ENCODE assay signal across 1 cellular context in the genomic region with DNA sequence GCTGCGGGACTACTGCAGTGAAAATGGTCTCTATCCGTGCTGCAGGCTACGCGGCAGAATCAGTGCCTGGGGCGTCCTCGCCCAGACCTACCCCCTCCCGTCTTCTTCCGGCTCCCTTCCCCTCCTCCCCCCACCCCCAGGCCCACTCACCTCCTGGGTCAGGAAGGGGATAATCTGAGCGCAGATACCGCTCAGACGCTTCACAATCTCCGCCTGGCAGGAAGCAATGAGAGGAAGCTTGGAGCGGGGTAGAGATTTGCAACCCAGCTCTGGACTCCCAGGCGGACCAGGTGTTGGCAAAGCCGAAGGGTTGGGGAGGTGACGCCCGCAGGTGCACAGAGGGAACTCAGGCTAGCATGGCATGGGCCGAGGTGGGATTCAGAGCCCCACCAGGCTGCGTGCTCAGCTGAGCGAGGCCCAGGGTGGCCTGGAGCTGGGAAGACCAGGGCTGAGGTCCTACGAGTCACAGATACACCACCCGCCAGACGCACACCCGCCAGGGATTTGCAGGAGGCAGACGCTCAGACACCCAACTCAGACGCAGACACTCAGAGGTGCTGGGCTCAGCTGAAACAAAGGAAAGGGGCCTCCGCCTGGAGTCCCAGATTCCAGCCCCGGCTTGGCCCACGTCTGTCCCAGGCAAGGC.
TF ChIP-seq lines count a peak whose summit lies in the region.

No MANE protein-coding gene starts in this region.

TF ChIP-seq in H1, 55 proteins besides CTCF, POLR2A, EP300 and RAD21:
- TF ChIP-seq BRCA1 (IDR thresholded peaks at IDR 0.05; ENCODE audit: low read depth, low read length) (no peak), TAF7 (optimal IDR thresholded peaks at IDR 0.05; ENCODE audit: borderline replicate concordance, low read depth, low read length) (no peak), CBX5 (IDR thresholded peaks at IDR 0.05; ENCODE audit: low read depth, low read length) (no peak), POU5F1 (IDR thresholded peaks at IDR 0.05; ENCODE audit: low read depth, low read length) (no peak), EGR1 (IDR thresholded peaks at IDR 0.05; ENCODE audit: borderline replicate concordance, low read depth, low read length) (no peak), GABPA (IDR thresholded peaks at IDR 0.05; ENCODE audit: borderline replicate concordance, insufficient read depth, low read length) (no peak), TCF12 (IDR thresholded peaks at IDR 0.05; ENCODE audit: low read depth, low read length) (no peak), NANOG (IDR thresholded peaks at IDR 0.05; ENCODE audit: insufficient read depth, low read depth, low read length, poor library complexity, severe bottlenecking) (no peak), SRF (IDR thresholded peaks at IDR 0.05; ENCODE audit: low read depth, low read length) (no peak)
- TF ChIP-seq, protein P1, sequence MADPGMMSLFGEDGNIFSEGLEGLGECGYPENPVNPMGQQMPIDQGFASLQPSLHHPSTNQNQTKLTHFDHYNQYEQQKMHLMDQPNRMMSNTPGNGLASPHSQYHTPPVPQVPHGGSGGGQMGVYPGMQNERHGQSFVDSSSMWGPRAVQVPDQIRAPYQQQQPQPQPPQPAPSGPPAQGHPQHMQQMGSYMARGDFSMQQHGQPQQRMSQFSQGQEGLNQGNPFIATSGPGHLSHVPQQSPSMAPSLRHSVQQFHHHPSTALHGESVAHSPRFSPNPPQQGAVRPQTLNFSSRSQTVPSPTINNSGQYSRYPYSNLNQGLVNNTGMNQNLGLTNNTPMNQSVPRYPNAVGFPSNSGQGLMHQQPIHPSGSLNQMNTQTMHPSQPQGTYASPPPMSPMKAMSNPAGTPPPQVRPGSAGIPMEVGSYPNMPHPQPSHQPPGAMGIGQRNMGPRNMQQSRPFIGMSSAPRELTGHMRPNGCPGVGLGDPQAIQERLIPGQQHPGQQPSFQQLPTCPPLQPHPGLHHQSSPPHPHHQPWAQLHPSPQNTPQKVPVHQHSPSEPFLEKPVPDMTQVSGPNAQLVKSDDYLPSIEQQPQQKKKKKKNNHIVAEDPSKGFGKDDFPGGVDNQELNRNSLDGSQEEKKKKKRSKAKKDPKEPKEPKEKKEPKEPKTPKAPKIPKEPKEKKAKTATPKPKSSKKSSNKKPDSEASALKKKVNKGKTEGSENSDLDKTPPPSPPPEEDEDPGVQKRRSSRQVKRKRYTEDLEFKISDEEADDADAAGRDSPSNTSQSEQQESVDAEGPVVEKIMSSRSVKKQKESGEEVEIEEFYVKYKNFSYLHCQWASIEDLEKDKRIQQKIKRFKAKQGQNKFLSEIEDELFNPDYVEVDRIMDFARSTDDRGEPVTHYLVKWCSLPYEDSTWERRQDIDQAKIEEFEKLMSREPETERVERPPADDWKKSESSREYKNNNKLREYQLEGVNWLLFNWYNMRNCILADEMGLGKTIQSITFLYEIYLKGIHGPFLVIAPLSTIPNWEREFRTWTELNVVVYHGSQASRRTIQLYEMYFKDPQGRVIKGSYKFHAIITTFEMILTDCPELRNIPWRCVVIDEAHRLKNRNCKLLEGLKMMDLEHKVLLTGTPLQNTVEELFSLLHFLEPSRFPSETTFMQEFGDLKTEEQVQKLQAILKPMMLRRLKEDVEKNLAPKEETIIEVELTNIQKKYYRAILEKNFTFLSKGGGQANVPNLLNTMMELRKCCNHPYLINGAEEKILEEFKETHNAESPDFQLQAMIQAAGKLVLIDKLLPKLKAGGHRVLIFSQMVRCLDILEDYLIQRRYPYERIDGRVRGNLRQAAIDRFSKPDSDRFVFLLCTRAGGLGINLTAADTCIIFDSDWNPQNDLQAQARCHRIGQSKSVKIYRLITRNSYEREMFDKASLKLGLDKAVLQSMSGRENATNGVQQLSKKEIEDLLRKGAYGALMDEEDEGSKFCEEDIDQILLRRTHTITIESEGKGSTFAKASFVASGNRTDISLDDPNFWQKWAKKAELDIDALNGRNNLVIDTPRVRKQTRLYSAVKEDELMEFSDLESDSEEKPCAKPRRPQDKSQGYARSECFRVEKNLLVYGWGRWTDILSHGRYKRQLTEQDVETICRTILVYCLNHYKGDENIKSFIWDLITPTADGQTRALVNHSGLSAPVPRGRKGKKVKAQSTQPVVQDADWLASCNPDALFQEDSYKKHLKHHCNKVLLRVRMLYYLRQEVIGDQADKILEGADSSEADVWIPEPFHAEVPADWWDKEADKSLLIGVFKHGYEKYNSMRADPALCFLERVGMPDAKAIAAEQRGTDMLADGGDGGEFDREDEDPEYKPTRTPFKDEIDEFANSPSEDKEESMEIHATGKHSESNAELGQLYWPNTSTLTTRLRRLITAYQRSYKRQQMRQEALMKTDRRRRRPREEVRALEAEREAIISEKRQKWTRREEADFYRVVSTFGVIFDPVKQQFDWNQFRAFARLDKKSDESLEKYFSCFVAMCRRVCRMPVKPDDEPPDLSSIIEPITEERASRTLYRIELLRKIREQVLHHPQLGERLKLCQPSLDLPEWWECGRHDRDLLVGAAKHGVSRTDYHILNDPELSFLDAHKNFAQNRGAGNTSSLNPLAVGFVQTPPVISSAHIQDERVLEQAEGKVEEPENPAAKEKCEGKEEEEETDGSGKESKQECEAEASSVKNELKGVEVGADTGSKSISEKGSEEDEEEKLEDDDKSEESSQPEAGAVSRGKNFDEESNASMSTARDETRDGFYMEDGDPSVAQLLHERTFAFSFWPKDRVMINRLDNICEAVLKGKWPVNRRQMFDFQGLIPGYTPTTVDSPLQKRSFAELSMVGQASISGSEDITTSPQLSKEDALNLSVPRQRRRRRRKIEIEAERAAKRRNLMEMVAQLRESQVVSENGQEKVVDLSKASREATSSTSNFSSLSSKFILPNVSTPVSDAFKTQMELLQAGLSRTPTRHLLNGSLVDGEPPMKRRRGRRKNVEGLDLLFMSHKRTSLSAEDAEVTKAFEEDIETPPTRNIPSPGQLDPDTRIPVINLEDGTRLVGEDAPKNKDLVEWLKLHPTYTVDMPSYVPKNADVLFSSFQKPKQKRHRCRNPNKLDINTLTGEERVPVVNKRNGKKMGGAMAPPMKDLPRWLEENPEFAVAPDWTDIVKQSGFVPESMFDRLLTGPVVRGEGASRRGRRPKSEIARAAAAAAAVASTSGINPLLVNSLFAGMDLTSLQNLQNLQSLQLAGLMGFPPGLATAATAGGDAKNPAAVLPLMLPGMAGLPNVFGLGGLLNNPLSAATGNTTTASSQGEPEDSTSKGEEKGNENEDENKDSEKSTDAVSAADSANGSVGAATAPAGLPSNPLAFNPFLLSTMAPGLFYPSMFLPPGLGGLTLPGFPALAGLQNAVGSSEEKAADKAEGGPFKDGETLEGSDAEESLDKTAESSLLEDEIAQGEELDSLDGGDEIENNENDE (IDR thresholded peaks at IDR 0.05; ENCODE audit: insufficient replicate concordance, low read length) = no peak
- TF ChIP-seq, protein P2, sequence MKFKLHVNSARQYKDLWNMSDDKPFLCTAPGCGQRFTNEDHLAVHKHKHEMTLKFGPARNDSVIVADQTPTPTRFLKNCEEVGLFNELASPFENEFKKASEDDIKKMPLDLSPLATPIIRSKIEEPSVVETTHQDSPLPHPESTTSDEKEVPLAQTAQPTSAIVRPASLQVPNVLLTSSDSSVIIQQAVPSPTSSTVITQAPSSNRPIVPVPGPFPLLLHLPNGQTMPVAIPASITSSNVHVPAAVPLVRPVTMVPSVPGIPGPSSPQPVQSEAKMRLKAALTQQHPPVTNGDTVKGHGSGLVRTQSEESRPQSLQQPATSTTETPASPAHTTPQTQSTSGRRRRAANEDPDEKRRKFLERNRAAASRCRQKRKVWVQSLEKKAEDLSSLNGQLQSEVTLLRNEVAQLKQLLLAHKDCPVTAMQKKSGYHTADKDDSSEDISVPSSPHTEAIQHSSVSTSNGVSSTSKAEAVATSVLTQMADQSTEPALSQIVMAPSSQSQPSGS (IDR thresholded peaks at IDR 0.05; ENCODE audit: low read length) = no peak
- TF ChIP-seq, protein P3, sequence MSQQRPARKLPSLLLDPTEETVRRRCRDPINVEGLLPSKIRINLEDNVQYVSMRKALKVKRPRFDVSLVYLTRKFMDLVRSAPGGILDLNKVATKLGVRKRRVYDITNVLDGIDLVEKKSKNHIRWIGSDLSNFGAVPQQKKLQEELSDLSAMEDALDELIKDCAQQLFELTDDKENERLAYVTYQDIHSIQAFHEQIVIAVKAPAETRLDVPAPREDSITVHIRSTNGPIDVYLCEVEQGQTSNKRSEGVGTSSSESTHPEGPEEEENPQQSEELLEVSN (IDR thresholded peaks at IDR 0.05) = no peak
- TF ChIP-seq, protein P4, sequence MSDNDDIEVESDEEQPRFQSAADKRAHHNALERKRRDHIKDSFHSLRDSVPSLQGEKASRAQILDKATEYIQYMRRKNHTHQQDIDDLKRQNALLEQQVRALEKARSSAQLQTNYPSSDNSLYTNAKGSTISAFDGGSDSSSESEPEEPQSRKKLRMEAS (IDR thresholded peaks at IDR 0.05) = no peak
TF ChIP-seq in H1: peak in this region for 0.
